In the genomic region with DNA sequence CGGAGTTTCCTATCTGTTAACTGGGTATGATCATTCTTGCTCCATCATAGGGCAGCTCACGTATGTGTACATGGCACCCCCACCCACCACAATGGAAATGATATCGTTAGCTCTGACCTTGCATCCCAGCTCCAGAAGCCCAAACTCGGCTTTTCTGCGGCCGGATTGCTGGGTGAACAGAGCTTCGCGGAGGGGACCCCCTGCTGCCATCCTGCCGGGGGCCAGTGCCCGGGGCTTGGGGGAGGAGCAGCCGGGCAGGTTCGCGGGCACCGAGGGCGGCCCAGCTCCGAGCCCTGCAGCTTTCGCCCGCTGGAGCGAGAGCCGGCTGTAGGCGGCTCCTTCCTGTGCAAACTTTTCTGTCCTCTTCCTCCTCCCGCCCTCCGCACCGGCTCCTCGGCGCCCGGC, we compare ENCODE assay signal across 8 cellular contexts. TPM values are rescaled to one million over a fixed set of nuclear protein-coding genes. Genes with fewer than 3 reads are reported as not detected.
DNase-seq lines count a peak whose midpoint lies in the region; TF ChIP-seq lines count a peak whose summit lies in the region.

No MANE protein-coding gene starts in this region.

- H3K9ac ChIP-seq in colonic mucosa (ENCODE audit: low read depth in 2 of 2, low read length in 2 of 2), result peak overlapping the region; percentile 76 to 83

- TF ChIP-seq CTCF in GM10266 (IDR thresholded peaks at IDR 0.05; ENCODE audit: control insufficient read depth, insufficient read depth, low read depth, missing control alignments), result no peak
- TF ChIP-seq CTCF in WI38 (IDR thresholded peaks at IDR 0.05; ENCODE audit: low read depth, low read length), result no peak
- TF ChIP-seq CTCF in colonic mucosa (IDR thresholded peaks at IDR 0.05), result no peak
- no peak for TF ChIP-seq CTCF in lower leg skin (IDR thresholded peaks at IDR 0.05)

- peak overlapping the region; percentile 52 for H3K4me3 ChIP-seq in H7 (ENCODE audit: insufficient read depth, low read depth, low read length)
- H3K4me3 ChIP-seq in WI38 (ENCODE audit: low read depth, low read length), result peak overlapping the region; percentile 60
- H3K4me3 ChIP-seq in colonic mucosa, result peak overlapping the region; percentile 59
- H3K4me3 ChIP-seq in lower leg skin (ENCODE audit: low read depth, poor library complexity, severe bottlenecking), result peak overlapping the region; percentile 4

- TF ChIP-seq POLR2A in lower leg skin (IDR thresholded peaks at IDR 0.05), result no peak

- no peaks in the 10 kb centered on the region for H3K4me1 ChIP-seq in colonic mucosa

- DNase-seq in GM10266 (ENCODE audit: extremely low spot score), result peak; percentile 65
- DNase-seq in H7, result no peak
- DNase-seq in Kasumi-1 (lab: John Stamatoyannopoulos, UW), result peak; percentile 46 to 67
- DNase-seq in colonic mucosa, result peak; percentile 65
- peak in 1 of 2 donors; percentile 87 for DNase-seq in lower leg skin (ENCODE audit: low spot score in 2 of 2)
- DNase-seq in stimulated activated naive CD4-positive, alpha-beta T cell (lab: John Stamatoyannopoulos, UW), result peak in 4 of 6 experiments; percentile 18 to 52 (median 34)
- no peak for DNase-seq in NCI-H187 (lab: John Stamatoyannopoulos, UW)

- H3K36me3 ChIP-seq in H7 (replicated peaks; ENCODE audit: control insufficient read depth, insufficient read depth, low read length) (no peaks in the 10 kb centered on the region), colonic mucosa (no peaks in the 10 kb centered on the region)

- no peaks in the 10 kb centered on the region for H3K9me3 ChIP-seq in colonic mucosa

- H3K27me3 ChIP-seq in H7 (ENCODE audit: control insufficient read depth, insufficient read depth, low read length) (peaks cover 25% of the 10 kb centered on the region), colonic mucosa (no peaks in the 10 kb centered on the region)

- 5 to 14% methylated on average over 10 to 20 of the region's 27 CpGs for WGBS in lower leg skin, 2 donors

- intact Hi-C loops in colonic mucosa (cut with DNase I), result no loop called here
- intact Hi-C loops in lower leg skin (cut with DNase I; ENCODE audit: low total_unique reads), result no loop called here

- H3K27ac ChIP-seq in colonic mucosa, result peak overlapping the region; percentile 91

RNA-seq across cellular contexts. Expression of a gene that starts 24.9 kb away (rescaled TPM):
- total RNA-seq in H7 (2014; rRNA removed; shearing (Covaris generic)), result 52.6 and 54.0 TPM in 2 replicates
- total RNA-seq in colonic mucosa, result 10 to 100 TPM; 72.2 to 93.1 TPM
- total RNA-seq in lower leg skin, result 10 to 100 TPM in 3 of 4 donors, 1 to 10 TPM in 1; 3.3 to 11.4 (median 10.5) TPM

Comparison
In these comparisons a context has a peak if more than half of its experiments do, and no peak if none do; other contexts are left out.
1. DNase-seq: peak in GM10266 (single experiment), Kasumi-1 (2 of 2), colonic mucosa (single experiment) and stimulated activated naive CD4-positive, alpha-beta T cell (4 of 6); none in H7 (single experiment) and NCI-H187 (0 of 2).
2. H3K4me3 ChIP-seq: peak in every context shown above with its lines; median percentile 60 in WI38; 59 in colonic mucosa; 52 in H7; 4 in lower leg skin.